ENCODE assay signal across 18 cellular contexts in the genomic region with DNA sequence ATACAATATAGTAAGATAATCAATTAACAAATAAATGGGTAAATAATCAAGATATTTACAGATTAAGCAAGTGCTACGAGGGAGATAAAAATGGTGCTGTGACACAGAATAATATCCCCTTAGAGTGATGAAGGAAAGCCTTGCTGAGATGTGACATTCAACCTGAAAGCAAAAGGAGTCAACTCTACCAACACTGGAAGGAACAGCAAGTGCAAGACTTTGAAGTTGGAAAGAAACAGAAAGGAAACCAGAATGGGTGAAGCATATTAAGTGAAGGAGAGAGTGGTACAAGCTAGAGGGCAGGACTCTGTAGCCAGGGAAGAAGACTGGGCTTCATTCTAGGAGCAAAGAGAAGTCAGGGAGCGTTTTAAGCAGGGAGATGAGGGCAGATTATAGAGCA.
"Had no signal": no experiment of that assay in that cellular context is flagged by ENCODE, and none has a peak within 500 bp of the region (broad histone marks: within the 10 kb centered on the region; RNA-seq: fewer than 3 reads in every experiment).

No MANE protein-coding gene starts in this region.

- H3K9me3 ChIP-seq: ascending aorta, colonic mucosa, spleen, thyroid gland had no signal

- DNase-seq: activated CD8-positive, alpha-beta memory T cell treated with anti-CD3 and anti-CD28 coated beads for 24 hours; activated CD8-positive, alpha-beta memory T cell treated with anti-CD3 and anti-CD28 coated beads, Interleukin-2, amount 50 U/mL, for 48 hours; activated gamma-delta T cell treated with Interleukin-2 at 50 U/mL for 16 hours; colonic mucosa; foreskin melanocyte; hypothalamus; nephron progenitor cell; occipital lobe; retina; spleen; stimulated activated naive B cell treated with anti-CD40 and anti-IgM and Interleukin-4, amounts not matched to agents 10 μg/mL and 1 μg/mL and 100 μg/mL, for 72 hours; T-helper 17 cell; thyroid gland; WERI-Rb-1 had no signal

- H3K4me1 ChIP-seq: colonic mucosa had no signal

- H3K4me3 Mint-ChIP-seq: central memory CD8-positive, alpha-beta T cell; mesothelial cell of epicardium; nephron progenitor cell; stimulated activated naive B cell treated with anti-CD40 and anti-IgM and Interleukin-4, amounts not matched to agents 10 μg/mL and 1 μg/mL and 100 μg/mL, for 72 hours; T-helper 17 cell had no signal

- H3K27ac ChIP-seq: ascending aorta, colonic mucosa, spleen, WERI-Rb-1 had no signal

- H3K9me3 Mint-ChIP-seq: central memory CD8-positive, alpha-beta T cell; mesothelial cell of epicardium; nephron progenitor cell; stimulated activated naive B cell treated with anti-CD40 and anti-IgM and Interleukin-4, amounts not matched to agents 10 μg/mL and 1 μg/mL and 100 μg/mL, for 72 hours had no signal

- H3K27me3 Mint-ChIP-seq: central memory CD8-positive, alpha-beta T cell; stimulated activated naive B cell treated with anti-CD40 and anti-IgM and Interleukin-4, amounts not matched to agents 10 μg/mL and 1 μg/mL and 100 μg/mL, for 72 hours; T-helper 17 cell had no signal

- H3K4me1 Mint-ChIP-seq: central memory CD8-positive, alpha-beta T cell; mesothelial cell of epicardium had no signal

- ATAC-seq: stimulated activated naive B cell treated with anti-CD40 and anti-IgM and Interleukin-4, amounts not matched to agents 10 μg/mL and 1 μg/mL and 100 μg/mL, for 72 hours; T-helper 17 cell had no signal

- H3K27me3 ChIP-seq: ascending aorta, colonic mucosa, spleen, thyroid gland had no signal

- H3K27ac Mint-ChIP-seq: mesothelial cell of epicardium; nephron progenitor cell; stimulated activated naive B cell treated with anti-CD40 and anti-IgM and Interleukin-4, amounts not matched to agents 10 μg/mL and 1 μg/mL and 100 μg/mL, for 72 hours; T-helper 17 cell had no signal

- H3K36me3 ChIP-seq: ascending aorta, colonic mucosa, spleen, thyroid gland, WERI-Rb-1 had no signal

- H3K4me3 ChIP-seq: ascending aorta, colonic mucosa, lung, spleen, thyroid gland had no signal

- H3K36me3 Mint-ChIP-seq: mesothelial cell of epicardium; stimulated activated naive B cell treated with anti-CD40 and anti-IgM and Interleukin-4, amounts not matched to agents 10 μg/mL and 1 μg/mL and 100 μg/mL, for 72 hours had no signal
